In the genomic region with DNA sequence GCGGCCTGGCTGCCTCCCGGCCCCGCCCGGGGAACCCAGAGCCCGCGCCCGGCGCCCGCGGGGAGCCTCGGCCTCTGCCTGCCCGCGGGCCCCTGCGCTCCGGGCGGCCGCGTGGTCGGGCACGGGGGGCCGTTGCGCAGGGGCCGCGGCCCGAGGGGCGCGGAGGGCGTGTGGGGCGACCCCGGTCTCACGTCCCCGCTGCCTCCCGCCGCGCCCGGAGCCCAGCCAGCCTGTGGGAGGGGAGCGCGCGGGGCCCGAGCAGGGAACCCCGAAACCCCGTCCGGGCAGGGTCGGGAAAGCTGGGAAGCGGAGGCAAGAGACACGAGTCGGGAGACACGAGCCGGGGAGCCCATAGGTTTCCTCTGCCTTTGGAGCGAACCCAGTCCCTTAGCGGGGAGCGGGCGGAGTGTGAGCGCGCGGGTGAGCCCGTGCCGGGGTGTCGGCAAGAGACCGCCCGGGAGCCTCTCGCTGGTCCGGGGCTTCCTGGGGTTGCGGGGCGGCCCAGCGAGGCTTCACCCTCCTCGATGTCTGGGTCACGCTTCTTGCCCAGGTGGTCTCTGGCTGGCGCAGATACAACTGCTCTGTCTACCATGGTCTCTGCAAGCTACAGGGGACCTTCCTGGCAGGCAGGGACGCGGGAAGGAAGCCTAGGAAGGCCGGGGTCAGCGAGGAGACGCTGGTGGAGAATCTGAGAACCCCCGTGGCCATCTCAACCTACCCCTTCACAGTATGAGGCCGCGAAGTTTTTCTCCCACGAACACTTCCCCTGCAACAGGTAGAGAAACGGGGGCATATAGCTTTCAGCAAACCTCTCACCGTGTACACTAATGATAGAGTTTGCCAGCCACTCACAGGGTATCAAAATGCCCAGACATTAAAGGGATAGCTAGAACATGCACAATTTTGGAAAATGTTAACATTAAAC, we compare ENCODE assay signal across 8 cellular contexts.
DNase-seq lines count a peak whose midpoint lies in the region; ATAC-seq and TF ChIP-seq lines count a peak whose summit lies in the region.

No MANE protein-coding gene starts in this region.

- peak overlapping the region; percentile 54 to 69 for H3K4me3 Mint-ChIP-seq in stimulated activated naive CD8-positive, alpha-beta T cell treated with anti-CD3 and anti-CD28 coated beads, Interleukin-15, amount 100 ng/mL, for 72 hours

- no peak overlapping the region for H3K27ac Mint-ChIP-seq in stimulated activated naive CD8-positive, alpha-beta T cell treated with anti-CD3 and anti-CD28 coated beads, Interleukin-15, amount 100 ng/mL, for 72 hours

- TF ChIP-seq CTCF in KMS-11 (conservative IDR thresholded peaks at IDR 0.05; ENCODE audit: low read depth, low read length) = no peak

- no peaks in the 10 kb centered on the region for H3K79me2 ChIP-seq in KMS-11 (ENCODE audit: insufficient read depth, low read depth)

- H2AFZ ChIP-seq in KMS-11 (ENCODE audit: low read depth) = peak overlapping the region; percentile 26; the same call in 1 of the 2 replicates

- no peaks in the 10 kb centered on the region for H4K20me1 ChIP-seq in KMS-11 (ENCODE audit: insufficient read depth)

- H3K9ac ChIP-seq in KMS-11 = no peak overlapping the region

- peak; percentile 25 for DNase-seq in activated T-cell treated with anti-CD3 and anti-CD28 coated beads for 48 hours (ENCODE audit: low read depth)
- no peak for DNase-seq in activated T-cell treated with anti-CD3 and anti-CD28 coated beads for 4 hours
- peak; percentile 31 for DNase-seq in astrocyte of the hippocampus (ENCODE audit: low read depth, low spot score)
- DNase-seq in kidney tubule cell (ENCODE audit: low spot score) = peak; percentile 22
- DNase-seq in stimulated activated naive CD8-positive, alpha-beta T cell treated with anti-CD3 and anti-CD28 coated beads, Interleukin-15, amount 100 ng/mL, for 72 hours = peak; percentile 21 to 27
- no peak for DNase-seq in SHP77 treated with DMSO at 0.1 percent for 48 hours (lab: John Stamatoyannopoulos, UW)
- no peak for DNase-seq in T1000 (lab: John Stamatoyannopoulos, UW)

- H3K27ac ChIP-seq in KMS-11 = no peak overlapping the region

- no peaks in the 10 kb centered on the region for H3K36me3 ChIP-seq in KMS-11 (ENCODE audit: insufficient read depth)

- H3K4me1 ChIP-seq in KMS-11 (ENCODE audit: low read depth, poor library complexity, severe bottlenecking) = no peaks in the 10 kb centered on the region

- H3K4me2 ChIP-seq in KMS-11 = peak overlapping the region; percentile 9; the same call in 1 of the 2 replicates

- ATAC-seq in stimulated activated naive CD8-positive, alpha-beta T cell treated with anti-CD3 and anti-CD28 coated beads, Interleukin-15, amount 100 ng/mL, for 72 hours = peak; percentile 33

- H3K4me3 ChIP-seq in KMS-11 (IDR thresholded peaks at IDR 0.05; ENCODE audit: insufficient read depth, low read depth, low read length) = no peak overlapping the region

- H3K27me3 ChIP-seq in KMS-11 (ENCODE audit: insufficient read depth, low read depth) = peaks cover 22% of the 10 kb centered on the region

- no peaks in the 10 kb centered on the region for H3K9me3 Mint-ChIP-seq in stimulated activated naive CD8-positive, alpha-beta T cell treated with anti-CD3 and anti-CD28 coated beads, Interleukin-15, amount 100 ng/mL, for 72 hours

- peaks cover 29% of the 10 kb centered on the region for H3K4me1 Mint-ChIP-seq in stimulated activated naive CD8-positive, alpha-beta T cell treated with anti-CD3 and anti-CD28 coated beads, Interleukin-15, amount 100 ng/mL, for 72 hours

- H3K27me3 Mint-ChIP-seq in stimulated activated naive CD8-positive, alpha-beta T cell treated with anti-CD3 and anti-CD28 coated beads, Interleukin-15, amount 100 ng/mL, for 72 hours = peaks cover 90% of the 10 kb centered on the region

Comparison
In these comparisons a context has a peak if more than half of its experiments do, and no peak if none do; other contexts are left out.
1. DNase-seq: peak in activated T-cell treated with anti-CD3 and anti-CD28 coated beads for 48 hours (single experiment), astrocyte of the hippocampus (single experiment), kidney tubule cell (single experiment) and stimulated activated naive CD8-positive, alpha-beta T cell treated with anti-CD3 and anti-CD28 coated beads, Interleukin-15, amount 100 ng/mL, for 72 hours (2 of 2); none in activated T-cell treated with anti-CD3 and anti-CD28 coated beads for 4 hours (single experiment), SHP77 treated with DMSO at 0.1 percent for 48 hours (single experiment) and T1000 (single experiment).